In genomic region chr3:30248423-30248822, GRCh38 we compare ENCODE assay signal across 10 cellular contexts.
A peak's percentile ranks its signal among the peaks of the same experiment; 100 is the strongest.
DNase-seq lines count a peak whose midpoint lies in the region; ATAC-seq and TF ChIP-seq lines count a peak whose summit lies in the region.
"Had no signal": no experiment of that assay in that cellular context is flagged by ENCODE, and none has a peak within 500 bp of the region (broad histone marks: within the 10 kb centered on the region; RNA-seq: fewer than 3 reads in every experiment).

No MANE protein-coding gene starts in this region.

- no peaks in the 10 kb centered on the region for H3K4me1 ChIP-seq in adrenal gland (replicated peaks in 1 of 2)
- H3K4me1 ChIP-seq in Peyer's patch: no peaks in the 10 kb centered on the region
- no peaks in the 10 kb centered on the region for H3K4me1 ChIP-seq in foreskin keratinocyte

- H3K27ac ChIP-seq in adrenal gland (no peak overlapping the region), Peyer's patch (no peak overlapping the region), foreskin keratinocyte (no peak overlapping the region)

- peaks cover 3% of the 10 kb centered on the region for H3K27me3 Mint-ChIP-seq in activated CD8-positive, alpha-beta T cell treated with anti-CD3 and anti-CD28 coated beads for 36 hours
- peaks cover 3% of the 10 kb centered on the region for H3K27me3 Mint-ChIP-seq in type B pancreatic cell

- CTCF ChIA-PET in activated CD8-positive, alpha-beta T cell treated with anti-CD3 and anti-CD28 coated beads for 36 hours (lab: Charles Lee): interaction anchor here (0.8 kb wide), 1 partner anchor 12 kb away, joined by 3 read pairs; no protein-coding TSS in a partner anchor

- peak; percentile 86 for ATAC-seq in GM18520 (IDR thresholded peaks at IDR 0.05; ENCODE audit: unreplicated experiment)
- ATAC-seq in GM21367 (IDR thresholded peaks at IDR 0.05; ENCODE audit: unreplicated experiment): peak; percentile 75
- peak; percentile 76 for ATAC-seq in HG03039 (IDR thresholded peaks at IDR 0.05; ENCODE audit: unreplicated experiment)
- peak; percentile 78 for ATAC-seq in activated CD8-positive, alpha-beta T cell treated with anti-CD3 and anti-CD28 coated beads for 36 hours
- ATAC-seq in foreskin keratinocyte: no peak

- 63 to 79% (median 72%) methylated on average over 1 of the region's 1 CpG for WGBS in adrenal gland, 4 donors

- H3K4me1 Mint-ChIP-seq in activated CD8-positive, alpha-beta T cell treated with anti-CD3 and anti-CD28 coated beads for 36 hours (ENCODE audit: low read depth): peaks cover 6% of the 10 kb centered on the region
- H3K4me1 Mint-ChIP-seq in type B pancreatic cell (ENCODE audit: unreplicated experiment): peaks cover 12% of the 10 kb centered on the region

- H3K36me3 ChIP-seq in adrenal gland (replicated peaks in 1 of 2) (no peaks in the 10 kb centered on the region), Peyer's patch (no peaks in the 10 kb centered on the region)

- POLR2A ChIA-PET in activated CD8-positive, alpha-beta T cell treated with anti-CD3 and anti-CD28 coated beads for 36 hours (lab: Charles Lee): no interaction called here

- H3K27me3 ChIP-seq in adrenal gland (no peaks in the 10 kb centered on the region), Peyer's patch (no peaks in the 10 kb centered on the region), foreskin keratinocyte (no peaks in the 10 kb centered on the region)

- intact Hi-C loops in activated CD8-positive, alpha-beta T cell treated with anti-CD3 and anti-CD28 coated beads for 36 hours (cut with micrococcal nuclease): no loop called here
- intact Hi-C loops in adrenal gland (cut with DNase I): no loop called here

- peak overlapping the region; percentile 4 for H3K27ac Mint-ChIP-seq in activated CD8-positive, alpha-beta T cell treated with anti-CD3 and anti-CD28 coated beads for 36 hours
- no peak overlapping the region for H3K27ac Mint-ChIP-seq in type B pancreatic cell

- no peak overlapping the region for H3K4me3 Mint-ChIP-seq in activated CD8-positive, alpha-beta T cell treated with anti-CD3 and anti-CD28 coated beads for 36 hours
- no peak overlapping the region for H3K4me3 Mint-ChIP-seq in type B pancreatic cell

- TF ChIP-seq CTCF in activated CD8-positive, alpha-beta T cell treated with anti-CD3 and anti-CD28 coated beads for 36 hours (IDR thresholded peaks at IDR 0.05): no peak
- TF ChIP-seq CTCF in type B pancreatic cell (conservative IDR thresholded peaks at IDR 0.05): no peak
- TF ChIP-seq CTCF in adrenal gland (IDR thresholded peaks at IDR 0.05): no peak
- no peak for TF ChIP-seq CTCF in Peyer's patch (IDR thresholded peaks at IDR 0.05)
- TF ChIP-seq CTCF in foreskin keratinocyte (conservative IDR thresholded peaks at IDR 0.05): no peak

- DNase-seq in activated CD8-positive, alpha-beta T cell treated with anti-CD3 and anti-CD28 coated beads for 36 hours: no peak
- DNase-seq in type B pancreatic cell (ENCODE audit: extremely low spot score, unreplicated experiment) (no peak), adrenal gland (no peak), Peyer's patch (no peak), foreskin keratinocyte (no peak)
- DNase-seq: kidney, NCI-H524 treated with DMSO at 0.1 percent for 48 hours had no signal

- H3K9me3 Mint-ChIP-seq in activated CD8-positive, alpha-beta T cell treated with anti-CD3 and anti-CD28 coated beads for 36 hours: no peaks in the 10 kb centered on the region
- peaks cover 3% of the 10 kb centered on the region for H3K9me3 Mint-ChIP-seq in type B pancreatic cell

- TF ChIP-seq POLR2A in adrenal gland (IDR thresholded peaks at IDR 0.05): no peak
- TF ChIP-seq POLR2A in Peyer's patch (IDR thresholded peaks at IDR 0.05): no peak

- H3K36me3 Mint-ChIP-seq in activated CD8-positive, alpha-beta T cell treated with anti-CD3 and anti-CD28 coated beads for 36 hours (ENCODE audit: low read depth): no peaks in the 10 kb centered on the region
- H3K36me3 Mint-ChIP-seq in type B pancreatic cell: no peaks in the 10 kb centered on the region

- H3K4me3 ChIP-seq in adrenal gland (no peak overlapping the region), Peyer's patch (no peak overlapping the region)

- H3K9me3 ChIP-seq in adrenal gland (replicated peaks in 1 of 3) (no peaks in the 10 kb centered on the region), Peyer's patch (no peaks in the 10 kb centered on the region)
